Comparison of ENCODE assay signal across 21 cellular contexts in genomic region chr10:8323443-8324054, GRCh38.
DNase-seq lines count a peak whose midpoint lies in the region; ATAC-seq and TF ChIP-seq lines count a peak whose summit lies in the region.
"Had no signal": no experiment of that assay in that cellular context is flagged by ENCODE, and none has a peak within 500 bp of the region (broad histone marks: within the 10 kb centered on the region; RNA-seq: fewer than 3 reads in every experiment).

No MANE protein-coding gene starts in this region.

- POLR2A ChIA-PET in MCF 10A (lab: Yijun Ruan, JAX): no interaction called here

- H3K9me3 Mint-ChIP-seq in MCF 10A (ENCODE audit: unreplicated experiment) (no peaks in the 10 kb centered on the region), endothelial cell (ENCODE audit: unreplicated experiment) (no peaks in the 10 kb centered on the region)

- intact Hi-C loops in MCF 10A (cut with micrococcal nuclease) (no loop called here), mammary epithelial cell (cut with micrococcal nuclease) (no loop called here), cardiac septum (cut with DNase I) (no loop called here)

- no peak for ATAC-seq in GM21723 (IDR thresholded peaks at IDR 0.05; ENCODE audit: unreplicated experiment)
- ATAC-seq: Panc1 had no signal

- WGBS in mammary epithelial cell (ENCODE audit: low coverage, missing lambda C conversion rate): 63% methylated on average over 3 of the region's 3 CpGs

- H3K9ac ChIP-seq in mammary epithelial cell (ENCODE audit: insufficient read depth, low read length): no peak overlapping the region

- H3K36me3 Mint-ChIP-seq in MCF 10A (ENCODE audit: insufficient read depth, unreplicated experiment) (no peaks in the 10 kb centered on the region), endothelial cell (ENCODE audit: low read depth, unreplicated experiment) (no peaks in the 10 kb centered on the region)

- H3K4me1 Mint-ChIP-seq in MCF 10A (ENCODE audit: insufficient read depth, unreplicated experiment) (no peaks in the 10 kb centered on the region), endothelial cell (ENCODE audit: unreplicated experiment) (peaks cover 45% of the 10 kb centered on the region)
- H3K4me1 Mint-ChIP-seq: B cell had no signal

- peak; percentile 3 for DNase-seq in MCF 10A (ENCODE audit: unreplicated experiment)
- DNase-seq in mammary epithelial cell: no peak
- peak; percentile 24 for DNase-seq in NCI-H69 (lab: John Stamatoyannopoulos, UW)
- no peak for DNase-seq in endothelial cell (ENCODE audit: low spot score)
- no peak for DNase-seq in cardiac septum (ENCODE audit: low spot score)
- DNase-seq in NCI-H2081 treated with DMSO at 0.1 percent for 48 hours (lab: John Stamatoyannopoulos, UW): no peak
- DNase-seq: DMS53; GDM1; HFFc6; Kasumi-1; MM.1S; NCI-H146; NCI-H2029; NCI-H226; NCI-H510A treated with DMSO at 0.1 percent for 48 hours; NCI-H774; NK-92 treated with Interleukin-12 subunit alpha and Interleukin-12 subunit beta, amount 100 ng/mL, for 24 hours; SIG-M5 had no signal

- H3K27ac Mint-ChIP-seq in MCF 10A (ENCODE audit: low read depth, unreplicated experiment): no peak overlapping the region
- H3K27ac Mint-ChIP-seq in endothelial cell (ENCODE audit: unreplicated experiment): peak overlapping the region; percentile 96
- H3K27ac Mint-ChIP-seq: B cell, HFFc6 had no signal

- no peak overlapping the region for H3K4me3 Mint-ChIP-seq in MCF 10A (ENCODE audit: unreplicated experiment)
- H3K4me3 Mint-ChIP-seq in endothelial cell (ENCODE audit: unreplicated experiment): no peak overlapping the region
- H3K4me3 Mint-ChIP-seq: B cell, HFFc6 had no signal

- no peaks in the 10 kb centered on the region for H3K9me3 ChIP-seq in mammary epithelial cell (replicated peaks; ENCODE audit: insufficient read depth, low read length)

- no peaks in the 10 kb centered on the region for H3K79me2 ChIP-seq in mammary epithelial cell (ENCODE audit: insufficient read depth, low read length)

- no peaks in the 10 kb centered on the region for H3K27me3 Mint-ChIP-seq in MCF 10A (ENCODE audit: insufficient read depth, unreplicated experiment)
- peaks cover 2% of the 10 kb centered on the region for H3K27me3 Mint-ChIP-seq in endothelial cell (ENCODE audit: unreplicated experiment)

- dilution Hi-C loops in mammary epithelial cell (cut with HindIII; ENCODE audit: low sequenced_read_pairs): no loop called here

- no peak overlapping the region for H3K4me2 ChIP-seq in mammary epithelial cell (ENCODE audit: insufficient read depth, low read depth, low read length)

- in situ Hi-C loops in mammary epithelial cell (cut with MboI; ENCODE audit: low sequenced_read_pairs in 2 of 2): no loop called here

- no peak overlapping the region for H3K27ac ChIP-seq in mammary epithelial cell (ENCODE audit: insufficient read depth, low read depth, low read length)

- H3K27me3 ChIP-seq in mammary epithelial cell (ENCODE audit: insufficient read depth, low read length): no peaks in the 10 kb centered on the region

- BruUV-seq in MCF 10A (replicated peaks; lab: Mats Ljungman, UMichigan) (no TSS peak), mammary epithelial cell (replicated peaks; lab: Mats Ljungman, UMichigan) (no TSS peak)

- no peaks in the 10 kb centered on the region for H3K4me1 ChIP-seq in mammary epithelial cell (ENCODE audit: insufficient read depth, low read length)

- no peaks in the 10 kb centered on the region for H3K36me3 ChIP-seq in mammary epithelial cell (ENCODE audit: insufficient read depth, low read length)

- no peak overlapping the region for H3K4me3 ChIP-seq in mammary epithelial cell (replicated peaks in 1 of 3; ENCODE audit: insufficient read depth in 1 of 3, low read depth in 2 of 3, low read length in 3 of 3)

- CTCF ChIA-PET in MCF 10A (lab: Yijun Ruan, JAX) (interaction anchor here (0.6 kb wide), 1 partner anchor 1380 kb away, joined by 3 read pairs; no protein-coding TSS in a partner anchor), mammary epithelial cell (lab: Charles Lee; ENCODE audit: low non-redundant PET) (no interaction called here)

- H2AFZ ChIP-seq in mammary epithelial cell (ENCODE audit: low read depth, low read length): no peak overlapping the region

- no peaks in the 10 kb centered on the region for H4K20me1 ChIP-seq in mammary epithelial cell (ENCODE audit: insufficient read depth, low read length)

- no peak for TF ChIP-seq CTCF in MCF 10A (IDR thresholded peaks at IDR 0.05; ENCODE audit: unreplicated experiment)
- no peak for TF ChIP-seq CTCF in mammary epithelial cell (conservative IDR thresholded peaks at IDR 0.05 in 1 of 2, IDR thresholded peaks at IDR 0.05 in 1 of 2; ENCODE audit: extremely low read depth in 1 of 2, insufficient read depth in 1 of 2, low read depth in 1 of 2, low read length in 2 of 2)
- no peak for TF ChIP-seq CTCF in endothelial cell (IDR thresholded peaks at IDR 0.05; ENCODE audit: unreplicated experiment)

Comparison
In these comparisons a context has a peak if more than half of its experiments do, and no peak if none do; other contexts are left out.
1. DNase-seq: peak in MCF 10A (single experiment) and NCI-H69 (single experiment); none in mammary epithelial cell (single experiment), endothelial cell (single experiment), cardiac septum (single experiment) and NCI-H2081 treated with DMSO at 0.1 percent for 48 hours (single experiment).